ENCODE assay signal across 18 cellular contexts in genomic region chr5:82338731-82339130, GRCh38.
DNase-seq lines count a peak whose midpoint lies in the region; ATAC-seq and TF ChIP-seq lines count a peak whose summit lies in the region.
"Had no signal": no experiment of that assay in that cellular context is flagged by ENCODE, and none has a peak within 500 bp of the region (broad histone marks: within the 10 kb centered on the region; RNA-seq: fewer than 3 reads in every experiment).

No MANE protein-coding gene starts in this region.

- no peaks in the 10 kb centered on the region for H3K79me1 ChIP-seq in IMR-90 (ENCODE audit: low read depth in 1 of 2, low read length in 2 of 2)

- no peak overlapping the region for H3K23ac ChIP-seq in IMR-90 (ENCODE audit: low read depth, low read length)

- no peak overlapping the region; the same call in 1 of the 2 replicates for H2BK20ac ChIP-seq in IMR-90 (ENCODE audit: low read depth, low read length)

- H3K27me3 Mint-ChIP-seq in brain (no peaks in the 10 kb centered on the region), neural crest cell (ENCODE audit: low read depth) (no peaks in the 10 kb centered on the region)

- H4K8ac ChIP-seq in IMR-90 (ENCODE audit: low read depth in 2 of 2, low read length in 2 of 2): no peak overlapping the region

- H3K56ac ChIP-seq in IMR-90 (ENCODE audit: extremely low read depth, insufficient read depth, low read length): no peak overlapping the region

- H3K36me3 ChIP-seq in IMR-90 (ENCODE audit: control insufficient read depth, insufficient read depth, low read length) (no peaks in the 10 kb centered on the region), testis (ENCODE audit: low read depth, missing control alignments) (no peaks in the 10 kb centered on the region), ovary (no peaks in the 10 kb centered on the region), BE2C (no peaks in the 10 kb centered on the region)
- H3K36me3 ChIP-seq: HAP-1, Peyer's patch had no signal

- dilution Hi-C loops in IMR-90 (cut with HindIII; ENCODE audit: low sequenced_read_pairs, unreplicated experiment): no loop called here

- H3K27ac ChIP-seq in IMR-90 (ENCODE audit: insufficient read depth, low read length) (no peak overlapping the region), testis (peak overlapping the region in 1 of 2 donors; percentile 35), ovary (no peak overlapping the region)
- H3K27ac ChIP-seq: GM23248, Peyer's patch had no signal

- peak overlapping the region in 4 of 5 experiments; percentile 34 to 76 (median 72) for H3K27ac Mint-ChIP-seq in brain
- H3K27ac Mint-ChIP-seq in neural crest cell (ENCODE audit: unreplicated experiment): peak overlapping the region; percentile 21
- H3K27ac Mint-ChIP-seq: CD4-positive, CD25-positive, alpha-beta regulatory T cell had no signal

- H3K4me2 ChIP-seq in IMR-90 (ENCODE audit: low read depth, low read length): no peak overlapping the region

- peaks cover 7% of the 10 kb centered on the region for H3K9me1 ChIP-seq in IMR-90 (ENCODE audit: insufficient read depth, low read length)

- DNase-seq in IMR-90 (no peak), neural crest cell (ENCODE audit: low read depth, low spot score) (no peak), testis (peak; percentile 60), ovary (no peak), BE2C (no peak), HEK293T (ENCODE audit: extremely low spot score) (no peak)
- DNase-seq: CD4-positive, CD25-positive, alpha-beta regulatory T cell; GM23248; Kasumi-1; NCI-H1694; NCI-H2081; NCI-H2171; NCI-H345; NCI-H524; Peyer's patch had no signal

- no peak for ATAC-seq in IMR-90 (ENCODE audit: low read depth)
- ATAC-seq: GM12878 had no signal

- no peak overlapping the region for H3K4me3 Mint-ChIP-seq in brain
- no peak overlapping the region for H3K4me3 Mint-ChIP-seq in neural crest cell
- H3K4me3 Mint-ChIP-seq: CD4-positive, CD25-positive, alpha-beta regulatory T cell had no signal

- no peaks in the 10 kb centered on the region for H3K36me3 Mint-ChIP-seq in brain
- no peaks in the 10 kb centered on the region for H3K36me3 Mint-ChIP-seq in neural crest cell (ENCODE audit: low read depth)
- H3K36me3 Mint-ChIP-seq: CD4-positive, CD25-positive, alpha-beta regulatory T cell had no signal

- TF ChIP-seq POLR2A in IMR-90 (IDR thresholded peaks at IDR 0.05; ENCODE audit: low read depth, low read length) (no peak), testis (IDR thresholded peaks at IDR 0.05) (no peak), ovary (IDR thresholded peaks at IDR 0.05) (no peak)

- in situ Hi-C loops in IMR-90 (cut with MboI; ENCODE audit: low sequenced_read_pairs): no loop called here

- no peak overlapping the region for H2BK15ac ChIP-seq in IMR-90 (ENCODE audit: low read depth, low read length)

- H4K91ac ChIP-seq in IMR-90 (ENCODE audit: insufficient read depth, low read depth, low read length): no peak overlapping the region

- H3K4ac ChIP-seq in IMR-90 (ENCODE audit: low read depth, low read length): no peak overlapping the region

- CTCF ChIA-PET in IMR-90 (lab: Yijun Ruan, JAX): interaction anchor here (1.0 kb wide), 1 partner anchor 10 kb away, joined by 4 read pairs; no protein-coding TSS in a partner anchor
- CTCF ChIA-PET in HEK293T (lab: Yijun Ruan, JAX): no interaction called here

- BruUV-seq in IMR-90 (replicated peaks; lab: Mats Ljungman, UMichigan): no TSS peak

- no peaks in the 10 kb centered on the region for H3K9me3 ChIP-seq in IMR-90 (ENCODE audit: control insufficient read depth, insufficient read depth, low read length)
- H3K9me3 ChIP-seq in testis: no peaks in the 10 kb centered on the region
- H3K9me3 ChIP-seq in ovary: no peaks in the 10 kb centered on the region
- no peaks in the 10 kb centered on the region for H3K9me3 ChIP-seq in BE2C
- H3K9me3 ChIP-seq: HAP-1, Peyer's patch had no signal

- peaks cover 14% of the 10 kb centered on the region for H3K4me1 ChIP-seq in IMR-90 (ENCODE audit: control insufficient read depth, insufficient read depth, low read length)
- peaks cover 10% of the 10 kb centered on the region for H3K4me1 ChIP-seq in testis
- H3K4me1 ChIP-seq in ovary (ENCODE audit: insufficient read depth): peaks cover 3% of the 10 kb centered on the region
- H3K4me1 ChIP-seq in BE2C: no peaks in the 10 kb centered on the region
- H3K4me1 ChIP-seq: HAP-1, Peyer's patch had no signal

- H3K14ac ChIP-seq in IMR-90 (replicated peaks; ENCODE audit: low read depth, low read length): no peak overlapping the region; the same call in 1 of the 2 replicates

- WGBS in IMR-90 (ENCODE audit: extremely low coverage in 2 of 2, insufficient read length in 1 of 2), 2 experiments: 83% methylated on average over 2 of the region's 4 CpGs; no CpG with 5 or more reads in 1 of the 2 experiments
- WGBS in testis, 2 donors: 41 to 66% methylated on average over 4 of the region's 4 CpGs
- 46 to 52% (median 47%) methylated on average over 4 of the region's 4 CpGs for WGBS in ovary, 3 donors

- H2AK9ac ChIP-seq in IMR-90 (replicated peaks; ENCODE audit: low read depth, low read length, poor library complexity): no peak overlapping the region

- H4K20me1 ChIP-seq in IMR-90 (ENCODE audit: insufficient read depth, low read length): no peaks in the 10 kb centered on the region; the same call in 1 of the 2 replicates

- H3K4me1 Mint-ChIP-seq in brain (peaks cover 52% of the 10 kb centered on the region), neural crest cell (peaks cover 13% of the 10 kb centered on the region)

- no peak overlapping the region for H3K9ac ChIP-seq in IMR-90 (ENCODE audit: low read depth, low read length)
- H3K9ac ChIP-seq: GM23248 had no signal

- TF ChIP-seq CTCF in IMR-90 (conservative IDR thresholded peaks at IDR 0.05; ENCODE audit: low read depth, low read length): no peak
- TF ChIP-seq CTCF in brain (conservative IDR thresholded peaks at IDR 0.05): no peak
- TF ChIP-seq CTCF in neural crest cell (conservative IDR thresholded peaks at IDR 0.05): no peak
- no peak for TF ChIP-seq CTCF in testis (IDR thresholded peaks at IDR 0.05)
- no peak for TF ChIP-seq CTCF in ovary (IDR thresholded peaks at IDR 0.05)
- no peak for TF ChIP-seq CTCF in BE2C (IDR thresholded peaks at IDR 0.05; ENCODE audit: low read depth, low read length)

- no peak overlapping the region for H2AK5ac ChIP-seq in IMR-90 (ENCODE audit: low read depth, low read length)

- no peak for TF ChIP-seq EP300 in ovary (IDR thresholded peaks at IDR 0.05)

- POLR2A ChIA-PET in IMR-90 (lab: Charles Lee; ENCODE audit: unreplicated experiment): no interaction called here
- POLR2A ChIA-PET in HEK293T (lab: Yijun Ruan, JAX): no interaction called here

- no peaks in the 10 kb centered on the region for H3K27me3 ChIP-seq in IMR-90 (ENCODE audit: control insufficient read depth, insufficient read depth, low read length)
- no peaks in the 10 kb centered on the region for H3K27me3 ChIP-seq in testis
- H3K27me3 ChIP-seq in ovary: no peaks in the 10 kb centered on the region
- H3K27me3 ChIP-seq in BE2C: no peaks in the 10 kb centered on the region
- H3K27me3 ChIP-seq: Peyer's patch had no signal

- H3K9me3 Mint-ChIP-seq in brain (no peaks in the 10 kb centered on the region), neural crest cell (no peaks in the 10 kb centered on the region)
- H3K9me3 Mint-ChIP-seq: CD4-positive, CD25-positive, alpha-beta regulatory T cell had no signal

- no peak overlapping the region for H2BK5ac ChIP-seq in IMR-90 (ENCODE audit: low read depth, low read length, poor library complexity, severe bottlenecking)

- intact Hi-C loops in IMR-90 (cut with micrococcal nuclease) (no loop called here), testis (cut with DNase I; ENCODE audit: low total_unique reads) (no loop called here), ovary (cut with DNase I) (no loop called here)

- no peak overlapping the region for H3K18ac ChIP-seq in IMR-90 (ENCODE audit: low read depth, low read length)

- peak overlapping the region; percentile 18; the same call in 1 of the 2 replicates for H2BK120ac ChIP-seq in IMR-90 (ENCODE audit: low read depth, low read length)

- no peak overlapping the region for H4K5ac ChIP-seq in IMR-90 (ENCODE audit: low read depth, low read length)

- H3K4me3 ChIP-seq in IMR-90 (ENCODE audit: insufficient read depth, low read depth, low read length) (no peak overlapping the region), testis (no peak overlapping the region), ovary (no peak overlapping the region), BE2C (ENCODE audit: low read depth, low read length) (no peak overlapping the region)
- H3K4me3 ChIP-seq: GM12878, GM23248, HAP-1, Peyer's patch had no signal

- TF ChIP-seq RAD21 in IMR-90 (IDR thresholded peaks at IDR 0.05; ENCODE audit: low read length): no peak

- peak overlapping the region; percentile 13 for H2AFZ ChIP-seq in IMR-90 (replicated peaks; ENCODE audit: low read length, poor library complexity)
- H2AFZ ChIP-seq: GM23248 had no signal

TF ChIP-seq in IMR-90, 13 proteins besides CTCF, POLR2A, EP300 and RAD21 (continues in another document):
- no peak for TF ChIP-seq MXI1 (IDR thresholded peaks at IDR 0.05; ENCODE audit: borderline replicate concordance, low read depth, low read length)
- TF ChIP-seq USF2 (IDR thresholded peaks at IDR 0.05; ENCODE audit: low read depth, low read length): no peak
- TF ChIP-seq MAFK (IDR thresholded peaks at IDR 0.05; ENCODE audit: low read depth, low read length): peak; percentile 14; the same call in 1 of the 2 replicates
- no peak for TF ChIP-seq RCOR1 (IDR thresholded peaks at IDR 0.05; ENCODE audit: insufficient replicate concordance, low read length)

TF ChIP-seq in HEK293T, 16 proteins besides CTCF, POLR2A, EP300 and RAD21 (continues in another document):
- TF ChIP-seq SP1 (IDR thresholded peaks at IDR 0.05): no peak
- TF ChIP-seq CTBP1 (IDR thresholded peaks at IDR 0.05; ENCODE audit: borderline replicate concordance): no peak
- TF ChIP-seq TARDBP (IDR thresholded peaks at IDR 0.05): no peak
- no peak for TF ChIP-seq FOXA1 (IDR thresholded peaks at IDR 0.05)
- no peak for TF ChIP-seq PKNOX1 (IDR thresholded peaks at IDR 0.05)
- TF ChIP-seq LEF1 (IDR thresholded peaks at IDR 0.05; ENCODE audit: borderline replicate concordance): no peak
- TF ChIP-seq HDGF (IDR thresholded peaks at IDR 0.05; ENCODE audit: borderline replicate concordance): no peak
- TF ChIP-seq BHLHE40 (IDR thresholded peaks at IDR 0.05; ENCODE audit: borderline replicate concordance): no peak
- TF ChIP-seq FOXM1 (IDR thresholded peaks at IDR 0.05; ENCODE audit: borderline replicate concordance): no peak
- TF ChIP-seq ZNF384 (IDR thresholded peaks at IDR 0.05): no peak
- TF ChIP-seq FOXK2 (IDR thresholded peaks at IDR 0.05): no peak
- no peak for TF ChIP-seq ELF4 (IDR thresholded peaks at IDR 0.05)
